ENCODE assay signal across 14 cellular contexts in genomic region chr9:125470767-125471580, GRCh38.
"Had no signal": no experiment of that assay in that cellular context is flagged by ENCODE, and none has a peak within 500 bp of the region (broad histone marks: within the 10 kb centered on the region; RNA-seq: fewer than 3 reads in every experiment).

No MANE protein-coding gene starts in this region.

- H3K27ac ChIP-seq: upper lobe of right lung had no signal

- DNase-seq: activated B cell treated with CpG ODN at 0.5 μM for 24 hours; activated CD4-positive, alpha-beta T cell treated with anti-CD3 and anti-CD28 coated beads, Interleukin-2, amount 10 ng/mL, durations not matched to agents 7 days and 5 days; activated gamma-delta T cell treated with Interleukin-2 at 50 U/mL for 16 hours; activated naive CD8-positive, alpha-beta T cell treated with anti-CD3 and anti-CD28 coated beads for 36 hours; activated T-cell treated with anti-CD3 and anti-CD28 coated beads, Interleukin-2, amount 50 U/mL, for 72 hours; anterior cingulate cortex; foreskin melanocyte; heart left ventricle; left colon; substantia nigra; T1000; upper lobe of right lung had no signal

- H3K4me1 Mint-ChIP-seq: activated B cell treated with CpG ODN at 0.5 μM for 24 hours; activated CD4-positive, alpha-beta T cell treated with anti-CD3 and anti-CD28 coated beads, Interleukin-2, amount 10 ng/mL, durations not matched to agents 7 days and 5 days; activated naive CD8-positive, alpha-beta T cell treated with anti-CD3 and anti-CD28 coated beads for 36 hours; stimulated activated memory B cell treated with anti-CD40 and anti-IgM and Interleukin-4, amounts not matched to agents 10 μg/mL and 1 μg/mL and 100 μg/mL, for 72 hours had no signal

- ATAC-seq: activated T-cell treated with anti-CD3 and anti-CD28 coated beads, Interleukin-2, amount 50 U/mL, for 72 hours; heart left ventricle; left colon; stimulated activated memory B cell treated with anti-CD40 and anti-IgM and Interleukin-4, amounts not matched to agents 10 μg/mL and 1 μg/mL and 100 μg/mL, for 72 hours; upper lobe of right lung had no signal

- H3K27ac Mint-ChIP-seq: activated B cell treated with CpG ODN at 0.5 μM for 24 hours; activated CD4-positive, alpha-beta T cell treated with anti-CD3 and anti-CD28 coated beads, Interleukin-2, amount 10 ng/mL, durations not matched to agents 7 days and 5 days; activated naive CD8-positive, alpha-beta T cell treated with anti-CD3 and anti-CD28 coated beads for 36 hours; activated T-cell treated with anti-CD3 and anti-CD28 coated beads, Interleukin-2, amount 50 U/mL, for 72 hours; stimulated activated memory B cell treated with anti-CD40 and anti-IgM and Interleukin-4, amounts not matched to agents 10 μg/mL and 1 μg/mL and 100 μg/mL, for 72 hours had no signal

- H3K9me3 Mint-ChIP-seq: activated B cell treated with CpG ODN at 0.5 μM for 24 hours; activated CD4-positive, alpha-beta T cell treated with anti-CD3 and anti-CD28 coated beads, Interleukin-2, amount 10 ng/mL, durations not matched to agents 7 days and 5 days; activated naive CD8-positive, alpha-beta T cell treated with anti-CD3 and anti-CD28 coated beads for 36 hours; activated T-cell treated with anti-CD3 and anti-CD28 coated beads, Interleukin-2, amount 50 U/mL, for 72 hours; stimulated activated memory B cell treated with anti-CD40 and anti-IgM and Interleukin-4, amounts not matched to agents 10 μg/mL and 1 μg/mL and 100 μg/mL, for 72 hours had no signal

- H3K4me3 Mint-ChIP-seq: activated B cell treated with CpG ODN at 0.5 μM for 24 hours; activated CD4-positive, alpha-beta T cell treated with anti-CD3 and anti-CD28 coated beads, Interleukin-2, amount 10 ng/mL, durations not matched to agents 7 days and 5 days; activated naive CD8-positive, alpha-beta T cell treated with anti-CD3 and anti-CD28 coated beads for 36 hours; activated T-cell treated with anti-CD3 and anti-CD28 coated beads, Interleukin-2, amount 50 U/mL, for 72 hours had no signal

- FAIRE-seq: bronchial epithelial cell had no signal

- H3K27me3 ChIP-seq: heart left ventricle, upper lobe of right lung had no signal

- H3K9me3 ChIP-seq: heart left ventricle, upper lobe of right lung had no signal

- H3K27me3 Mint-ChIP-seq: activated B cell treated with CpG ODN at 0.5 μM for 24 hours; activated CD4-positive, alpha-beta T cell treated with anti-CD3 and anti-CD28 coated beads, Interleukin-2, amount 10 ng/mL, durations not matched to agents 7 days and 5 days; activated naive CD8-positive, alpha-beta T cell treated with anti-CD3 and anti-CD28 coated beads for 36 hours; stimulated activated memory B cell treated with anti-CD40 and anti-IgM and Interleukin-4, amounts not matched to agents 10 μg/mL and 1 μg/mL and 100 μg/mL, for 72 hours had no signal

- H3K4me3 ChIP-seq: heart left ventricle, upper lobe of right lung had no signal
